Comparison of ENCODE assay signal across 11 cellular contexts in the genomic region with DNA sequence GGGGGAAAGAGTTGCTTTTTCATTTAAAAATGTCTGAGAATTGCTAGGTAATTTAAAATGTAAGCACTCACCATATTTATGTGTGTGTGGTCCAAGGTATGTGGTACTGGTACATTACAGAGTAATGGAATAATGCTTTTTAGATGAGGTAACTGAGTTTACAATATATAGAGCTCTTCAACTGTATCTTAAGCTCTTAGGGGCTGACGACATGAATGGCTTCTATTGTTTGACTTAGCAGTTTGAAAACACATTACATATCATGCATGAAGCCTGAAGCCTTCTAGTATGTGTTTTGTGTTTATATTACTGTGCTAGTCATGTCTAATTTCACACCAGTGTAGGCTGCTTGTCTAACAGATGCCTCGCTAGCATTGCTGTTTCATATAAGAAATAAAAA. TPM values are rescaled to one million over a fixed set of nuclear protein-coding genes. Genes with fewer than 3 reads are reported as not detected.
A peak's percentile ranks its signal among the peaks of the same experiment; 100 is the strongest.
DNase-seq lines count a peak whose midpoint lies in the region; ATAC-seq, FAIRE-seq and TF ChIP-seq lines count a peak whose summit lies in the region.
"Had no signal": no experiment of that assay in that cellular context is flagged by ENCODE, and none has a peak within 500 bp of the region (broad histone marks: within the 10 kb centered on the region; RNA-seq: fewer than 3 reads in every experiment).

No MANE protein-coding gene starts in this region.

- WGBS in pancreas, 2 donors: 45 to 47% methylated on average over 2 of the region's 2 CpGs

- H3K36me3 Mint-ChIP-seq in activated T-cell treated with anti-CD3 and anti-CD28 coated beads, Interleukin-2, amount 50 U/mL, for 4 hours (ENCODE audit: insufficient read depth): no peaks in the 10 kb centered on the region

- intact Hi-C loops in pancreas (cut with DNase I): no loop called here
- intact Hi-C loops in ascending aorta (cut with DNase I): no loop called here

- no peaks in the 10 kb centered on the region for H3K27me3 Mint-ChIP-seq in activated T-cell treated with anti-CD3 and anti-CD28 coated beads, Interleukin-2, amount 50 U/mL, for 4 hours (ENCODE audit: low read depth)

- H3K27ac ChIP-seq in pancreas (peak overlapping the region in 2 of 4 donors; percentile 49 to 83), ascending aorta (no peak overlapping the region)
- H3K27ac ChIP-seq: esophagus squamous epithelium had no signal

- H3K9me3 ChIP-seq in pancreas: no peaks in the 10 kb centered on the region
- H3K9me3 ChIP-seq in ascending aorta: no peaks in the 10 kb centered on the region
- H3K9me3 ChIP-seq: esophagus squamous epithelium, mucosa of descending colon had no signal

- no peak for FAIRE-seq in pancreas (lab: Jason Lieb, UNC)

- DNase-seq in NCI-H2081 (lab: John Stamatoyannopoulos, UW) (peak; percentile 2 to 48), NCI-H2081 treated with DMSO at 0.1 percent for 48 hours (lab: John Stamatoyannopoulos, UW) (no peak), NCI-H2227 treated with DMSO at 0.1 percent for 48 hours (lab: John Stamatoyannopoulos, UW) (peak; percentile 52), dermis blood vessel endothelial cell (peak; percentile 49), pancreas (no peak), ascending aorta (ENCODE audit: low spot score in 2 of 2) (no peak)
- no peak for DNase-seq in activated T-cell treated with anti-CD3 and anti-CD28 coated beads, Interleukin-2, amount 50 U/mL, for 4 hours
- DNase-seq: esophagus squamous epithelium, T1000 had no signal

- ATAC-seq in pancreas (peak; percentile 33 to 72 (median 65)), HG03108 (IDR thresholded peaks at IDR 0.05; ENCODE audit: unreplicated experiment) (no peak)
- no peak for ATAC-seq in activated T-cell treated with anti-CD3 and anti-CD28 coated beads, Interleukin-2, amount 50 U/mL, for 4 hours

- TF ChIP-seq CTCF in pancreas (IDR thresholded peaks at IDR 0.05) (no peak), ascending aorta (IDR thresholded peaks at IDR 0.05) (no peak)

- H3K4me1 ChIP-seq in pancreas (peaks cover 14 to 20% (median 19%) of the 10 kb centered on the region in 3 donors), ascending aorta (no peaks in the 10 kb centered on the region)
- H3K4me1 ChIP-seq: esophagus squamous epithelium had no signal

- no peaks in the 10 kb centered on the region for H3K27me3 ChIP-seq in pancreas
- no peaks in the 10 kb centered on the region for H3K27me3 ChIP-seq in ascending aorta
- H3K27me3 ChIP-seq: esophagus squamous epithelium had no signal

- no peak overlapping the region for H3K4me3 ChIP-seq in pancreas
- H3K4me3 ChIP-seq in ascending aorta: no peak overlapping the region
- H3K4me3 ChIP-seq: esophagus squamous epithelium, mucosa of descending colon had no signal

- H3K36me3 ChIP-seq in pancreas: no peaks in the 10 kb centered on the region
- H3K36me3 ChIP-seq in ascending aorta: no peaks in the 10 kb centered on the region
- H3K36me3 ChIP-seq: esophagus squamous epithelium had no signal

- no peak overlapping the region for H3K4me3 Mint-ChIP-seq in activated T-cell treated with anti-CD3 and anti-CD28 coated beads, Interleukin-2, amount 50 U/mL, for 4 hours

- H3K9me3 Mint-ChIP-seq in activated T-cell treated with anti-CD3 and anti-CD28 coated beads, Interleukin-2, amount 50 U/mL, for 4 hours: no peaks in the 10 kb centered on the region

- peaks cover 3% of the 10 kb centered on the region for H3K4me1 Mint-ChIP-seq in activated T-cell treated with anti-CD3 and anti-CD28 coated beads, Interleukin-2, amount 50 U/mL, for 4 hours (ENCODE audit: low read depth)

RNA-seq across cellular contexts. Expression of a gene that starts 37.1 kb away (rescaled TPM):
- total RNA-seq in dermis blood vessel endothelial cell (0.56 and 1.7 TPM in 2 replicates), pancreas (10 to 100 TPM in 5 of 6 donors, 1 to 10 TPM in 1; 7.7 to 13.4 (median 11.7) TPM), ascending aorta (27.0 TPM)
- polyA plus RNA-seq in pancreas: 1 to 10 TPM; 4.1 to 6.3 TPM
- total RNA-seq in activated T-cell treated with anti-CD3 and anti-CD28 coated beads, Interleukin-2, amount 50 U/mL, for 4 hours: 1 to 10 TPM; 1.4 to 2.9 (median 1.5) TPM

Comparison
In these comparisons a context has a peak if more than half of its experiments do, and no peak if none do; other contexts are left out.
1. DNase-seq: peak in NCI-H2081 (2 of 2), NCI-H2227 treated with DMSO at 0.1 percent for 48 hours (single experiment) and dermis blood vessel endothelial cell (single experiment); none in NCI-H2081 treated with DMSO at 0.1 percent for 48 hours (single experiment), pancreas (0 of 6), ascending aorta (0 of 2) and activated T-cell treated with anti-CD3 and anti-CD28 coated beads, Interleukin-2, amount 50 U/mL, for 4 hours (single experiment).
2. ATAC-seq: peak in pancreas (4 of 4); none in HG03108 (single experiment) and activated T-cell treated with anti-CD3 and anti-CD28 coated beads, Interleukin-2, amount 50 U/mL, for 4 hours (0 of 2).